ENCODE assay signal across 18 cellular contexts in genomic region chr13:109199280-109199679, GRCh38.
DNase-seq lines count a peak whose midpoint lies in the region; ATAC-seq, FAIRE-seq and TF ChIP-seq lines count a peak whose summit lies in the region.
"Had no signal": no experiment of that assay in that cellular context is flagged by ENCODE, and none has a peak within 500 bp of the region (broad histone marks: within the 10 kb centered on the region; RNA-seq: fewer than 3 reads in every experiment).

No MANE protein-coding gene starts in this region.

- no peaks in the 10 kb centered on the region for H3K79me2 ChIP-seq in HCT116 (ENCODE audit: insufficient read depth, low read length)
- no peaks in the 10 kb centered on the region for H3K79me2 ChIP-seq in HepG2 (ENCODE audit: insufficient read depth, low read length)

- BruUV-seq in HCT116 (replicated peaks; lab: Mats Ljungman, UMichigan) (no TSS peak), HepG2 (replicated peaks; lab: Mats Ljungman, UMichigan) (no TSS peak)

- TF ChIP-seq POLR2A in HCT116 (IDR thresholded peaks at IDR 0.05; ENCODE audit: borderline replicate concordance, extremely low read depth, insufficient read depth, insufficient read length) (no peak), HepG2 (IDR thresholded peaks at IDR 0.05; ENCODE audit: insufficient read depth in 1 of 2, low read depth in 2 of 2, low read length in 2 of 2) (no peak)

- H2AFZ ChIP-seq in HCT116 (ENCODE audit: low read depth, low read length, poor library complexity, severe bottlenecking) (peak overlapping the region; percentile 21), HepG2 (ENCODE audit: low read length) (no peak overlapping the region)
- H2AFZ ChIP-seq: GM23338 had no signal

- H3K9me3 ChIP-seq in HCT116 (ENCODE audit: control insufficient read depth in 1 of 2, insufficient read depth in 1 of 2, low read depth in 1 of 2, low read length in 2 of 2) (no peaks in the 10 kb centered on the region), HepG2 (ENCODE audit: low read length) (no peaks in the 10 kb centered on the region; the same call in 1 of the 2 replicates), pancreas (no peaks in the 10 kb centered on the region)
- H3K9me3 ChIP-seq: BLaER1 had no signal

- TF ChIP-seq CTCF in HCT116 (IDR thresholded peaks at IDR 0.05 in 2 of 3, conservative IDR thresholded peaks at IDR 0.05 in 1 of 3; ENCODE audit: borderline replicate concordance in 1 of 3, insufficient read depth in 1 of 3, low read depth in 2 of 3, low read length in 2 of 3) (no peak), HepG2 (CRISPR knock-in tag; IDR thresholded peaks at IDR 0.05) (no peak), pancreas (IDR thresholded peaks at IDR 0.05) (no peak)

- no peak for ATAC-seq in HCT116
- ATAC-seq in HepG2, result no peak
- ATAC-seq in pancreas, result no peak
- ATAC-seq: GM12878, GM23338 had no signal

- H3K27ac ChIP-seq in HCT116 (ENCODE audit: low read depth, low read length), result no peak overlapping the region
- H3K27ac ChIP-seq in HepG2 (ENCODE audit: extremely low read length, insufficient read depth, low read length), result no peak overlapping the region
- H3K27ac ChIP-seq in pancreas, result no peak overlapping the region
- H3K27ac ChIP-seq: BLaER1, HL-60 had no signal

- 3% methylated on average over 4 of the region's 4 CpGs for whole genome bisulfite sequencing in HepG2 (ENCODE audit: low lambda C conversion rate)
- WGBS in pancreas, 2 donors, result 29 to 44% methylated on average over 4 of the region's 4 CpGs

- POLR2A ChIA-PET in HCT116 (lab: Charles Lee) (no interaction called here), HepG2 (lab: Yijun Ruan, JAX) (no interaction called here)

- CTCF ChIA-PET in HCT116 (lab: Charles Lee), result no interaction called here
- CTCF ChIA-PET in HepG2 (lab: Yijun Ruan, JAX; ENCODE audit: low intra/inter-chr PET ratio, low total read pairs), result no interaction called here

- no peak for TF ChIP-seq EP300 in HepG2 (IDR thresholded peaks at IDR 0.05; ENCODE audit: low read depth in 2 of 2, low read length in 2 of 2)
- no peak for TF ChIP-seq EP300 in HepG2 (CRISPR knock-in tag; IDR thresholded peaks at IDR 0.05; ENCODE audit: borderline replicate concordance)

- H3K4me3 ChIP-seq in HCT116 (replicated peaks in 1 of 2; ENCODE audit: low read depth in 1 of 2, low read length in 2 of 2) (no peak overlapping the region), HepG2 (replicated peaks in 1 of 3; ENCODE audit: insufficient read depth in 1 of 3, low read depth in 2 of 3, low read length in 3 of 3) (no peak overlapping the region), pancreas (no peak overlapping the region)
- H3K4me3 ChIP-seq: BLaER1, GM12878, GM23338 had no signal

- RAD21 ChIA-PET in HCT116 (lab: Charles Lee; ENCODE audit: low non-redundant PET in 1 of 2, low total read pairs in 2 of 2, uncharacterized antibody in 2 of 2, unreplicated experiment in 2 of 2), result no interaction called here

- H3K27me3 ChIP-seq in HCT116 (ENCODE audit: insufficient read depth, low read length), result no peaks in the 10 kb centered on the region
- no peaks in the 10 kb centered on the region for H3K27me3 ChIP-seq in HepG2 (ENCODE audit: control insufficient read depth in 1 of 2, insufficient read depth in 2 of 2, low read length in 2 of 2)
- peaks cover 0 to 6% (median 0%) of the 10 kb centered on the region in 4 donors for H3K27me3 ChIP-seq in pancreas
- H3K27me3 ChIP-seq: BLaER1 had no signal

- FAIRE-seq in HepG2 (lab: Jason Lieb, UNC), result no peak
- no peak for FAIRE-seq in pancreas (lab: Jason Lieb, UNC)
- FAIRE-seq: GM12878, GM18507 had no signal

- H3K36me3 ChIP-seq in HCT116 (ENCODE audit: control insufficient read depth in 1 of 2, insufficient read depth in 2 of 2, low read length in 2 of 2) (no peaks in the 10 kb centered on the region), HepG2 (replicated peaks in 1 of 2; ENCODE audit: control insufficient read depth in 1 of 2, insufficient read depth in 2 of 2, low read length in 2 of 2) (no peaks in the 10 kb centered on the region), pancreas (no peaks in the 10 kb centered on the region)
- H3K36me3 ChIP-seq: BLaER1 had no signal

- no peaks in the 10 kb centered on the region for H3K9me2 ChIP-seq in HCT116 (ENCODE audit: insufficient read depth)

- in situ Hi-C loops in HepG2 (cut with HindIII; ENCODE audit: extremely low pct_ligation_motif_present, low pct_unique_long_range_greater_than_20kb), result no loop called here

- H3K9ac ChIP-seq in HCT116 (ENCODE audit: low read length) (no peak overlapping the region), HepG2 (ENCODE audit: insufficient read depth, low read depth, low read length) (no peak overlapping the region)
- H3K9ac ChIP-seq: BLaER1 had no signal

- H3K4me2 ChIP-seq in HCT116 (ENCODE audit: low read length) (no peak overlapping the region), HepG2 (ENCODE audit: low read depth, low read length) (no peak overlapping the region)
- H3K4me2 ChIP-seq: BLaER1, GM23338 had no signal

- DNase-seq in COLO829 (ENCODE audit: low spot score), result peak; percentile 43
- DNase-seq in HCT116 (ENCODE audit: low read depth, low spot score), result no peak
- peak; percentile 57 for DNase-seq in NCI-H748 treated with DMSO at 0.1 percent for 48 hours (lab: John Stamatoyannopoulos, UW)
- DNase-seq in foreskin melanocyte, result peak; percentile 68
- DNase-seq in middle frontal gyrus (ENCODE audit: extremely low spot score, low spot score), result no peak
- DNase-seq in NK-92 treated with Interleukin-12 subunit alpha and Interleukin-12 subunit beta, amount 100 ng/mL, for 24 hours (lab: John Stamatoyannopoulos, UW), result no peak
- no peak for DNase-seq in HepG2 (ENCODE audit: low spot score)
- no peak for DNase-seq in pancreas
- DNase-seq: AML-193; CD8-positive, alpha-beta memory T cell; DMS53; H9; KBM-7 had no signal

- TF ChIP-seq RAD21 in HCT116 (IDR thresholded peaks at IDR 0.05; ENCODE audit: low read depth), result no peak
- TF ChIP-seq RAD21 in HepG2 (CRISPR knock-in tag; IDR thresholded peaks at IDR 0.05), result no peak

- H3K4me1 ChIP-seq in HCT116 (ENCODE audit: control insufficient read depth in 1 of 2, insufficient read depth in 2 of 2, low read length in 2 of 2) (peaks cover 0 to 32% of the 10 kb centered on the region in 2 experiments; a peak in 2 of 4 replicates), HepG2 (ENCODE audit: insufficient read depth, low read length) (no peaks in the 10 kb centered on the region), pancreas (no peaks in the 10 kb centered on the region)
- H3K4me1 ChIP-seq: BLaER1 had no signal

- H4K20me1 ChIP-seq in HCT116 (ENCODE audit: insufficient read depth) (no peaks in the 10 kb centered on the region), HepG2 (ENCODE audit: insufficient read depth, low read length) (no peaks in the 10 kb centered on the region)
- H4K20me1 ChIP-seq: BLaER1 had no signal

- intact Hi-C loops in HCT116 (cut with micrococcal nuclease) (loop anchor here (10.0 kb wide), 1 partner anchor 984 kb away; the partner anchor contains the start of genes ABHD13 and LIG4), HepG2 (cut with micrococcal nuclease; ENCODE audit: unreplicated experiment) (no loop called here), pancreas (cut with DNase I) (no loop called here)

TF ChIP-seq in HCT116, 20 proteins besides CTCF, POLR2A, EP300 and RAD21:
- TF ChIP-seq EZH2phosphoT487 (IDR thresholded peaks at IDR 0.05; ENCODE audit: borderline replicate concordance), result no peak
- TF ChIP-seq FOSL1 (IDR thresholded peaks at IDR 0.05; ENCODE audit: low read depth), result no peak
- TF ChIP-seq, protein P1, sequence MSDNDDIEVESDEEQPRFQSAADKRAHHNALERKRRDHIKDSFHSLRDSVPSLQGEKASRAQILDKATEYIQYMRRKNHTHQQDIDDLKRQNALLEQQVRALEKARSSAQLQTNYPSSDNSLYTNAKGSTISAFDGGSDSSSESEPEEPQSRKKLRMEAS (IDR thresholded peaks at IDR 0.05), result no peak
- no peak for TF ChIP-seq JUND (IDR thresholded peaks at IDR 0.05)

TF ChIP-seq in HepG2, 621 proteins besides CTCF, POLR2A, EP300 and RAD21 (continues in another document):
- no peak for TF ChIP-seq ZFP36L2 (CRISPR knock-in tag; IDR thresholded peaks at IDR 0.05)
- TF ChIP-seq ZFP90 (CRISPR knock-in tag; IDR thresholded peaks at IDR 0.05; ENCODE audit: borderline replicate concordance), result no peak
- no peak for TF ChIP-seq KMT2B (CRISPR knock-in tag; IDR thresholded peaks at IDR 0.05)
- no peak for TF ChIP-seq ZNF687 (CRISPR knock-in tag; IDR thresholded peaks at IDR 0.05)

Comparison
In these comparisons a context has a peak if more than half of its experiments do, and no peak if none do; other contexts are left out.
1. DNase-seq: peak in COLO829 (single experiment), NCI-H748 treated with DMSO at 0.1 percent for 48 hours (single experiment) and foreskin melanocyte (single experiment); none in HCT116 (single experiment), middle frontal gyrus (single experiment), NK-92 treated with Interleukin-12 subunit alpha and Interleukin-12 subunit beta, amount 100 ng/mL, for 24 hours (single experiment), HepG2 (single experiment) and pancreas (0 of 6).